ENCODE assay signal across 19 cellular contexts in the genomic region with DNA sequence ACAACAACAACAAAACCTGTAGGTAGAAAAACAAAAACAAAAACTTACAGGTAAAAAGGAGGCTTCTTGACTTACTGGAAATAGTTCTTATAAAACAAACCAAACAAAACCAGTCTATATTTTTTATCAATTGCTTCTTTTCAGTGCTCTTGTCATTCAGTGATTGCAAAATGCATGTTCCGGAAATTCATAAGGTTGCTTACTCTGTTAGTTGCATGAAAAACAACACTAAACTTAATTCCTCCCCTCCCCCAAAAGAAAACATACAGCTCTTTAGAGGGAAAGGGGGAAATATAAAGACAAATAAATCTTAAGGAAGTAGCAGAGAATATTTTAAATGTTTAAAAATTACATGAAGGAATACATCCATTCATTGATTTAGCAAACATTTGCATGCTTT. TPM values are rescaled to one million over a fixed set of nuclear protein-coding genes. Genes with fewer than 3 reads are reported as not detected.
DNase-seq lines count a peak whose midpoint lies in the region; ATAC-seq and TF ChIP-seq lines count a peak whose summit lies in the region.
"Had no signal": no experiment of that assay in that cellular context is flagged by ENCODE, and none has a peak within 500 bp of the region (broad histone marks: within the 10 kb centered on the region; RNA-seq: fewer than 3 reads in every experiment).

No MANE protein-coding gene starts in this region.

- 46 to 74% (median 59%) methylated on average over 1 of the region's 1 CpG for WGBS in heart left ventricle, 4 donors
- WGBS in adrenal gland, 4 donors, result 32 to 35% (median 33%) methylated on average over 1 of the region's 1 CpG
- WGBS in right lobe of liver (ENCODE audit: insufficient coverage, low coverage, low lambda C conversion rate, missing lambda C conversion rate), result 16% methylated on average over 1 of the region's 1 CpG

- no peak for TF ChIP-seq POLR2A in heart left ventricle (IDR thresholded peaks at IDR 0.05)
- TF ChIP-seq POLR2A in adrenal gland (IDR thresholded peaks at IDR 0.05), result no peak
- no peak for TF ChIP-seq POLR2A in right lobe of liver (IDR thresholded peaks at IDR 0.05)

- H3K27me3 ChIP-seq in heart left ventricle (no peaks in the 10 kb centered on the region), adrenal gland (no peaks in the 10 kb centered on the region), right lobe of liver (no peaks in the 10 kb centered on the region)
- H3K27me3 ChIP-seq: uterus had no signal

- H3K36me3 ChIP-seq in heart left ventricle (peaks cover 0 to 25% (median 19%) of the 10 kb centered on the region in 9 donors), adrenal gland (replicated peaks in 1 of 2) (peaks cover 0 to 32% of the 10 kb centered on the region in 2 donors), right lobe of liver (peaks cover 0 to 21% (median 0%) of the 10 kb centered on the region in 4 donors)
- H3K36me3 ChIP-seq: uterus had no signal

- POLR2A ChIA-PET in GM10248 (lab: Yijun Ruan, JAX), result no interaction called here

- intact Hi-C loops in heart left ventricle (cut with DNase I) (no loop called here), Right ventricle myocardium superior (cut with DNase I) (no loop called here), adrenal gland (cut with DNase I) (no loop called here), right lobe of liver (cut with DNase I) (no loop called here)

- CTCF ChIA-PET in GM10248 (lab: Yijun Ruan, JAX), result interaction anchor here (0.9 to 4.3 kb wide), 5 partner anchors 9 to 241 kb away, joined by 3 to 29 read pairs (median 4); no protein-coding TSS in a partner anchor

- peak overlapping the region in 1 of 12 donors; percentile 18 for H3K4me3 ChIP-seq in heart left ventricle
- peak overlapping the region in 1 of 4 donors; percentile 18 for H3K4me3 ChIP-seq in adrenal gland
- no peak overlapping the region for H3K4me3 ChIP-seq in right lobe of liver
- H3K4me3 ChIP-seq: uterus had no signal

- H3K4me1 ChIP-seq in heart left ventricle (peaks cover 0 to 90% (median 61%) of the 10 kb centered on the region in 12 donors), adrenal gland (replicated peaks in 1 of 2) (peaks cover 58 to 91% of the 10 kb centered on the region in 2 donors), right lobe of liver (peaks cover 0 to 59% (median 17%) of the 10 kb centered on the region in 4 donors)
- H3K4me1 ChIP-seq: uterus had no signal

- ATAC-seq in heart left ventricle (no peak), Right ventricle myocardium superior (ENCODE audit: poor library complexity) (no peak), right lobe of liver (peak; percentile 37 to 60 (median 50)), HG02623 (IDR thresholded peaks at IDR 0.05; ENCODE audit: unreplicated experiment) (no peak)
- ATAC-seq: natural killer cell had no signal

- H3K27ac ChIP-seq in heart left ventricle, result peak overlapping the region in 9 of 12 donors; percentile 3 to 83 (median 69)
- H3K27ac ChIP-seq in adrenal gland, result peak overlapping the region in 4 of 5 donors; percentile 28 to 72 (median 56)
- H3K27ac ChIP-seq in right lobe of liver, result peak overlapping the region in 2 of 3 donors; percentile 9 to 20
- peak overlapping the region; percentile 86 for H3K27ac ChIP-seq in temporal lobe (ENCODE audit: low read depth, low read length)

- no peaks in the 10 kb centered on the region for H3K9me3 ChIP-seq in heart left ventricle
- H3K9me3 ChIP-seq in adrenal gland (replicated peaks in 1 of 3), result no peaks in the 10 kb centered on the region
- H3K9me3 ChIP-seq in right lobe of liver, result no peaks in the 10 kb centered on the region
- H3K9me3 ChIP-seq: uterus had no signal

- TF ChIP-seq CTCF in heart left ventricle (IDR thresholded peaks at IDR 0.05) (no peak), adrenal gland (IDR thresholded peaks at IDR 0.05) (no peak), right lobe of liver (IDR thresholded peaks at IDR 0.05) (no peak), GM10248 (IDR thresholded peaks at IDR 0.05; ENCODE audit: control extremely low read depth, extremely low read depth, low read depth, missing control alignments) (no peak)

- no peak for DNase-seq in heart left ventricle
- no peak for DNase-seq in Right ventricle myocardium superior
- no peak for DNase-seq in adrenal gland
- DNase-seq in right lobe of liver, result no peak
- DNase-seq in SIG-M5 treated with dmso at 0.1 percent for 504 hours (lab: John Stamatoyannopoulos, UW; ENCODE audit: unreplicated experiment), result no peak
- DNase-seq in GM10248 (ENCODE audit: extremely low spot score), result no peak
- DNase-seq: activated CD4-positive, alpha-beta T cell treated with anti-CD3 and anti-CD28 coated beads, Interleukin-2, amount 50 U/mL, for 4 hours; activated gamma-delta T cell treated with Interleukin-2 at 50 U/mL for 16 hours; activated T-cell treated with anti-CD3 and anti-CD28 coated beads for 4 hours; natural killer cell; NCI-H2171 treated with DMSO at 0.1 percent for 48 hours; NCI-H748 treated with DMSO at 0.1 percent for 48 hours; SIG-M5; stimulated activated CD4-positive, alpha-beta T cell treated with anti-CD3 and anti-CD28 coated beads, Interleukin-2, amount 100 ng/mL, for 24 hours; stimulated activated naive CD4-positive, alpha-beta T cell treated with Interleukin-2 at 50 U/mL for 16 hours; T-helper 2 cell; uterus had no signal

RNA-seq across cellular contexts. Expression of a gene that starts 19.1 kb away (rescaled TPM):
- total RNA-seq in heart left ventricle (100 to 1,000 TPM; 104 to 217 (median 172) TPM), Right ventricle myocardium superior (118 TPM), adrenal gland (100 to 1,000 TPM; 107 to 381 (median 155) TPM), right lobe of liver (10 to 100 TPM; 27.3 to 49.9 (median 40.0) TPM), temporal lobe (78.7 TPM)
- polyA plus RNA-seq in heart left ventricle (100 to 1,000 TPM in 1 of 2 donors, 10 to 100 TPM in 1; 28.7 to 158 TPM), adrenal gland (10 to 100 TPM; 34.4 to 60.2 (median 42.9) TPM)

Comparison
In these comparisons a context has a peak if more than half of its experiments do, and no peak if none do; other contexts are left out.
1. ATAC-seq: peak in right lobe of liver (4 of 4); none in heart left ventricle (0 of 4), Right ventricle myocardium superior (single experiment) and HG02623 (single experiment).
2. H3K27ac ChIP-seq: peak in every context shown above with its lines; median percentile 86 in temporal lobe; 69 in heart left ventricle; 56 in adrenal gland; 14 in right lobe of liver.